In genomic region chr2:172704072-172704936, GRCh38 we compare ENCODE assay signal across 8 cellular contexts. TPM values are rescaled to one million over a fixed set of nuclear protein-coding genes. Genes with fewer than 3 reads are reported as not detected.
DNase-seq lines count a peak whose midpoint lies in the region; ATAC-seq, FAIRE-seq and TF ChIP-seq lines count a peak whose summit lies in the region.

No MANE protein-coding gene starts in this region.

- ATAC-seq in activated CD8-positive, alpha-beta T cell treated with anti-CD3 and anti-CD28 coated beads for 36 hours, result peak; percentile 37
- ATAC-seq in activated CD8-positive, alpha-beta T cell treated with anti-CD3 and anti-CD28 coated beads, Interleukin-2, amount 10 ng/mL, durations not matched to agents 7 days and 5 days, result no peak
- ATAC-seq in GM18909 (IDR thresholded peaks at IDR 0.05; ENCODE audit: poor library complexity, unreplicated experiment), result no peak
- no peak for ATAC-seq in stimulated activated effector memory CD8-positive, alpha-beta T cell treated with anti-CD3 and anti-CD28 coated beads, Interleukin-12 subunit alpha, Interleukin-12 subunit beta, amount 100 ng/mL, for 72 hours

- no peak overlapping the region for H3K23ac ChIP-seq in H1 (ENCODE audit: insufficient read length)

- H2AK5ac ChIP-seq in H1 (ENCODE audit: low read depth, low read length), result no peak overlapping the region

- no peak overlapping the region for H3K4me2 ChIP-seq in H1 (ENCODE audit: insufficient read depth in 1 of 2, low read depth in 2 of 2, low read length in 2 of 2)

- no peak overlapping the region for H4K5ac ChIP-seq in H1 (ENCODE audit: insufficient read length, low read depth, low read length)

- H4K20me1 ChIP-seq in H1 (replicated peaks in 1 of 2; ENCODE audit: control insufficient read depth in 1 of 2, insufficient read depth in 2 of 2, low read length in 2 of 2), result no peaks in the 10 kb centered on the region

- no peak for TF ChIP-seq EP300 in H1 (IDR thresholded peaks at IDR 0.05; ENCODE audit: borderline replicate concordance in 1 of 2, low read depth in 2 of 2, low read length in 2 of 2)

- peaks cover 2 to 9% of the 10 kb centered on the region in 2 experiments; a peak in 2 of 4 replicates for H3K9me3 ChIP-seq in H1 (ENCODE audit: insufficient read depth in 2 of 2, low read depth in 1 of 2, low read length in 1 of 2)

- no peaks in the 10 kb centered on the region for H3K23me2 ChIP-seq in H1 (ENCODE audit: low read depth, low read length)

- no peaks in the 10 kb centered on the region for H3K36me3 Mint-ChIP-seq in activated CD8-positive, alpha-beta T cell treated with anti-CD3 and anti-CD28 coated beads for 36 hours (ENCODE audit: low read depth)
- no peaks in the 10 kb centered on the region for H3K36me3 Mint-ChIP-seq in activated CD8-positive, alpha-beta T cell treated with anti-CD3 and anti-CD28 coated beads, Interleukin-2, amount 10 ng/mL, durations not matched to agents 7 days and 5 days (ENCODE audit: low read depth)
- no peaks in the 10 kb centered on the region for H3K36me3 Mint-ChIP-seq in osteocyte (ENCODE audit: unreplicated experiment)
- H3K36me3 Mint-ChIP-seq in stimulated activated effector memory CD8-positive, alpha-beta T cell treated with anti-CD3 and anti-CD28 coated beads, Interleukin-12 subunit alpha, Interleukin-12 subunit beta, amount 100 ng/mL, for 72 hours, result no peaks in the 10 kb centered on the region

- H3K79me2 ChIP-seq in H1 (ENCODE audit: control insufficient read depth in 1 of 2, insufficient read depth in 2 of 2, low read length in 2 of 2), result no peaks in the 10 kb centered on the region

- POLR2A ChIA-PET in activated CD8-positive, alpha-beta T cell treated with anti-CD3 and anti-CD28 coated beads for 36 hours (lab: Charles Lee), result no interaction called here
- POLR2A ChIA-PET in activated CD8-positive, alpha-beta T cell treated with anti-CD3 and anti-CD28 coated beads, Interleukin-2, amount 10 ng/mL, durations not matched to agents 7 days and 5 days (lab: Charles Lee), result no interaction called here
- POLR2A ChIA-PET in H1 (lab: Charles Lee; ENCODE audit: partially characterized antibody), result interaction anchor here (0.6 kb wide), 1 partner anchor 223 kb away, joined by 3 read pairs; no protein-coding TSS in a partner anchor

- no peak overlapping the region for H3K27ac ChIP-seq in H1 (ENCODE audit: low read depth, low read length)

- H3K9ac ChIP-seq in H1 (replicated peaks in 1 of 4; ENCODE audit: extremely low read depth in 1 of 4, low read depth in 3 of 4, low read length in 3 of 4), result no peak overlapping the region

- H3K9me3 Mint-ChIP-seq in activated CD8-positive, alpha-beta T cell treated with anti-CD3 and anti-CD28 coated beads for 36 hours, result peaks cover 1% of the 10 kb centered on the region
- no peaks in the 10 kb centered on the region for H3K9me3 Mint-ChIP-seq in activated CD8-positive, alpha-beta T cell treated with anti-CD3 and anti-CD28 coated beads, Interleukin-2, amount 10 ng/mL, durations not matched to agents 7 days and 5 days (ENCODE audit: insufficient read depth)
- H3K9me3 Mint-ChIP-seq in osteocyte (ENCODE audit: unreplicated experiment), result no peaks in the 10 kb centered on the region
- no peaks in the 10 kb centered on the region for H3K9me3 Mint-ChIP-seq in stimulated activated effector memory CD8-positive, alpha-beta T cell treated with anti-CD3 and anti-CD28 coated beads, Interleukin-12 subunit alpha, Interleukin-12 subunit beta, amount 100 ng/mL, for 72 hours

- peak; percentile 53 for TF ChIP-seq CTCF in activated CD8-positive, alpha-beta T cell treated with anti-CD3 and anti-CD28 coated beads for 36 hours (IDR thresholded peaks at IDR 0.05)
- TF ChIP-seq CTCF in H1 (IDR thresholded peaks at IDR 0.05; ENCODE audit: control extremely low read depth in 1 of 3, insufficient read depth in 1 of 3, low read depth in 1 of 3, low read length in 3 of 3) (peak in 2 of 3 experiments; percentile 55; a peak in 3 of 4 replicates), osteocyte (IDR thresholded peaks at IDR 0.05) (peak; percentile 55)

- H3K4ac ChIP-seq in H1 (replicated peaks; ENCODE audit: insufficient read length, low read depth, low read length), result no peak overlapping the region

- H3K14ac ChIP-seq in H1 (ENCODE audit: insufficient read length), result no peak overlapping the region

- no peak for TF ChIP-seq POLR2A in H1 (IDR thresholded peaks at IDR 0.05; ENCODE audit: control extremely low read depth in 1 of 2, low read depth in 2 of 2, low read length in 2 of 2)

- no peak for DNase-seq in activated CD8-positive, alpha-beta T cell treated with anti-CD3 and anti-CD28 coated beads for 36 hours
- no peak for DNase-seq in activated CD8-positive, alpha-beta T cell treated with anti-CD3 and anti-CD28 coated beads, Interleukin-2, amount 10 ng/mL, durations not matched to agents 7 days and 5 days
- peak; percentile 7 for DNase-seq in NCI-H226
- no peak for DNase-seq in H1 (ENCODE audit: low read depth in 1 of 2, low spot score in 2 of 2)
- DNase-seq in osteocyte (ENCODE audit: extremely low spot score, unreplicated experiment), result no peak
- no peak for DNase-seq in stimulated activated effector memory CD8-positive, alpha-beta T cell treated with anti-CD3 and anti-CD28 coated beads, Interleukin-12 subunit alpha, Interleukin-12 subunit beta, amount 100 ng/mL, for 72 hours (ENCODE audit: low spot score in 2 of 2)
- DNase-seq in activated CD4-positive, CD25-positive, alpha-beta regulatory T cell treated with anti-CD3 and anti-CD28 coated beads, Interleukin-2, amount 50 U/mL, for 72 hours, result no peak

- WGBS in H1 (ENCODE audit: extremely low coverage in 1 of 2, insufficient coverage in 1 of 2, insufficient read length in 1 of 2, insufficient replicate concordance in 2 of 2, low coverage in 1 of 2, low lambda C conversion rate in 2 of 2, missing lambda C conversion rate in 1 of 2), 2 experiments, result 69% methylated on average over 11 of the region's 11 CpGs; no CpG with 5 or more reads in 1 of the 2 experiments

- H3K27me3 Mint-ChIP-seq in activated CD8-positive, alpha-beta T cell treated with anti-CD3 and anti-CD28 coated beads for 36 hours, result peaks cover 2% of the 10 kb centered on the region
- H3K27me3 Mint-ChIP-seq in activated CD8-positive, alpha-beta T cell treated with anti-CD3 and anti-CD28 coated beads, Interleukin-2, amount 10 ng/mL, durations not matched to agents 7 days and 5 days (ENCODE audit: low read depth), result peaks cover 4% of the 10 kb centered on the region
- peaks cover 4% of the 10 kb centered on the region for H3K27me3 Mint-ChIP-seq in osteocyte (ENCODE audit: unreplicated experiment)

- intact Hi-C loops in activated CD8-positive, alpha-beta T cell treated with anti-CD3 and anti-CD28 coated beads for 36 hours (cut with micrococcal nuclease), result no loop called here

- H2BK5ac ChIP-seq in H1 (ENCODE audit: low read depth, low read length), result no peak overlapping the region

- H3K4me3 ChIP-seq in H1 (ENCODE audit: extremely low read depth in 1 of 4, insufficient read depth in 2 of 4, low read depth in 3 of 4, low read length in 4 of 4), result no peak overlapping the region

- no peak overlapping the region for H2BK12ac ChIP-seq in H1 (ENCODE audit: low read depth, low read length)

- H3K27me3 ChIP-seq in H1 (replicated peaks in 1 of 4; ENCODE audit: control insufficient read depth in 3 of 4, extremely low read depth in 1 of 4, insufficient read depth in 3 of 4, low read length in 3 of 4), result no peaks in the 10 kb centered on the region

- H2AFZ ChIP-seq in H1 (ENCODE audit: low read length), result no peak overlapping the region; the same call in 1 of the 2 replicates

- H3K18ac ChIP-seq in H1 (ENCODE audit: extremely low read depth, low read length), result no peak overlapping the region

- H3K36me3 ChIP-seq in H1 (ENCODE audit: control insufficient read depth in 2 of 4, insufficient read depth in 4 of 4, low read length in 3 of 4), result peaks cover 0 to 3% (median 0%) of the 10 kb centered on the region in 4 experiments; a peak in 1 of 8 replicates

- H3K79me1 ChIP-seq in H1 (ENCODE audit: low read depth, low read length), result no peaks in the 10 kb centered on the region

- FAIRE-seq in H1 (lab: Jason Lieb, UNC), result peak; percentile 63

- H3K56ac ChIP-seq in H1 (replicated peaks; ENCODE audit: insufficient read length, low read depth, low read length), result no peak overlapping the region

- H2BK15ac ChIP-seq in H1 (ENCODE audit: low read length), result no peak overlapping the region

- no peaks in the 10 kb centered on the region for H3K4me1 ChIP-seq in H1 (replicated peaks in 1 of 4; ENCODE audit: control insufficient read depth in 3 of 4, insufficient read depth in 4 of 4, low read length in 3 of 4)

- TF ChIP-seq RAD21 in H1 (IDR thresholded peaks at IDR 0.05 in 1 of 2, conservative IDR thresholded peaks at IDR 0.05 in 1 of 2; ENCODE audit: low read depth in 2 of 2, low read length in 2 of 2), result peak; percentile 41 to 54

- H3K4me1 Mint-ChIP-seq in activated CD8-positive, alpha-beta T cell treated with anti-CD3 and anti-CD28 coated beads for 36 hours (ENCODE audit: low read depth), result no peaks in the 10 kb centered on the region
- H3K4me1 Mint-ChIP-seq in activated CD8-positive, alpha-beta T cell treated with anti-CD3 and anti-CD28 coated beads, Interleukin-2, amount 10 ng/mL, durations not matched to agents 7 days and 5 days (ENCODE audit: low read depth), result no peaks in the 10 kb centered on the region
- H3K4me1 Mint-ChIP-seq in osteocyte (ENCODE audit: unreplicated experiment), result peaks cover 10% of the 10 kb centered on the region
- H3K4me1 Mint-ChIP-seq in stimulated activated effector memory CD8-positive, alpha-beta T cell treated with anti-CD3 and anti-CD28 coated beads, Interleukin-12 subunit alpha, Interleukin-12 subunit beta, amount 100 ng/mL, for 72 hours, result no peaks in the 10 kb centered on the region

- no peak overlapping the region for H3K4me3 Mint-ChIP-seq in activated CD8-positive, alpha-beta T cell treated with anti-CD3 and anti-CD28 coated beads for 36 hours
- H3K4me3 Mint-ChIP-seq in activated CD8-positive, alpha-beta T cell treated with anti-CD3 and anti-CD28 coated beads, Interleukin-2, amount 10 ng/mL, durations not matched to agents 7 days and 5 days, result no peak overlapping the region
- no peak overlapping the region for H3K4me3 Mint-ChIP-seq in osteocyte (ENCODE audit: unreplicated experiment)
- H3K4me3 Mint-ChIP-seq in stimulated activated effector memory CD8-positive, alpha-beta T cell treated with anti-CD3 and anti-CD28 coated beads, Interleukin-12 subunit alpha, Interleukin-12 subunit beta, amount 100 ng/mL, for 72 hours, result no peak overlapping the region

- no peak overlapping the region for H3K27ac Mint-ChIP-seq in activated CD8-positive, alpha-beta T cell treated with anti-CD3 and anti-CD28 coated beads for 36 hours
- no peak overlapping the region for H3K27ac Mint-ChIP-seq in activated CD8-positive, alpha-beta T cell treated with anti-CD3 and anti-CD28 coated beads, Interleukin-2, amount 10 ng/mL, durations not matched to agents 7 days and 5 days
- H3K27ac Mint-ChIP-seq in osteocyte (ENCODE audit: unreplicated experiment), result no peak overlapping the region
- no peak overlapping the region for H3K27ac Mint-ChIP-seq in stimulated activated effector memory CD8-positive, alpha-beta T cell treated with anti-CD3 and anti-CD28 coated beads, Interleukin-12 subunit alpha, Interleukin-12 subunit beta, amount 100 ng/mL, for 72 hours

- no peak overlapping the region for H2BK120ac ChIP-seq in H1 (replicated peaks; ENCODE audit: low read depth, low read length)

- H2BK20ac ChIP-seq in H1 (ENCODE audit: low read length), result no peak overlapping the region

- H4K8ac ChIP-seq in H1 (ENCODE audit: extremely low read depth, insufficient read depth, low read length), result no peak overlapping the region

- H4K91ac ChIP-seq in H1 (replicated peaks; ENCODE audit: insufficient read length, low read length), result no peak overlapping the region

- CTCF ChIA-PET in activated CD8-positive, alpha-beta T cell treated with anti-CD3 and anti-CD28 coated beads for 36 hours (lab: Charles Lee), result interaction anchor here (0.7 kb wide), 1 partner anchor 11 kb away, joined by 3 read pairs; no protein-coding TSS in a partner anchor
- CTCF ChIA-PET in activated CD8-positive, alpha-beta T cell treated with anti-CD3 and anti-CD28 coated beads, Interleukin-2, amount 10 ng/mL, durations not matched to agents 7 days and 5 days (lab: Charles Lee), result interaction anchor here (1.1 kb wide), 1 partner anchor 227 kb away, joined by 3 read pairs; no protein-coding TSS in a partner anchor
- CTCF ChIA-PET in H1 (lab: Charles Lee; ENCODE audit: partially characterized antibody), result interaction anchor here (0.7 to 2.1 kb wide), 9 partner anchors 10 to 123 kb away, joined by 3 to 9 read pairs (median 3); no protein-coding TSS in a partner anchor

RNA-seq across cellular contexts. Expression of gene RAPGEF4, which starts 31.3 kb away (rescaled TPM):
- 1 to 10 TPM in 1 of 2 experiments, under 1 TPM in 1; 0.85 to 1.3 TPM for total RNA-seq in activated CD8-positive, alpha-beta T cell treated with anti-CD3 and anti-CD28 coated beads for 36 hours
- under 1 TPM; 0.63 to 0.97 TPM for total RNA-seq in activated CD8-positive, alpha-beta T cell treated with anti-CD3 and anti-CD28 coated beads, Interleukin-2, amount 10 ng/mL, durations not matched to agents 7 days and 5 days
- total RNA-seq in H1 (2021; fragmentation: NEBNext Ultra II Directional; extraction: Animal tissue kit (Norgen Biotek cat#: 25700)), result 1.4 and 2.6 TPM in 2 replicates
- 1.2 TPM in 2 replicates for polyA plus RNA-seq in H1 (2011; rRNA removed)
- polyA plus RNA-seq in H1 (2011; cell fraction: cytosol; rRNA removed), result 0.78 TPM
- polyA plus RNA-seq in H1 (2011; cell fraction: nucleus; rRNA removed), result 3.1 TPM
- polyA plus RNA-seq in H1 (2012, experiment 1 of 2), result 1.1 to 2.5 TPM (median 1.4 TPM) in 4 replicates
- polyA plus RNA-seq in H1 (2012, experiment 2 of 2), result 0.35 TPM
- polyA plus RNA-seq in H1 (2013, experiment 1 of 2), result 0.81 TPM
- polyA plus RNA-seq in H1 (2013, experiment 2 of 2), result 1.0 TPM
- polyA minus RNA-seq in H1 (2011; rRNA and poly(A)+ RNA removed), result 9.9 and 11.3 TPM in 2 replicates
- polyA minus RNA-seq in H1 (2011; cell fraction: cytosol; rRNA and poly(A)+ RNA removed), result 1.9 TPM
- polyA minus RNA-seq in H1 (2011; cell fraction: nucleus; rRNA and poly(A)+ RNA removed), result 17.0 TPM
- 0.91 and 1.2 TPM in 2 replicates for total RNA-seq in osteocyte
